In the genomic region with DNA sequence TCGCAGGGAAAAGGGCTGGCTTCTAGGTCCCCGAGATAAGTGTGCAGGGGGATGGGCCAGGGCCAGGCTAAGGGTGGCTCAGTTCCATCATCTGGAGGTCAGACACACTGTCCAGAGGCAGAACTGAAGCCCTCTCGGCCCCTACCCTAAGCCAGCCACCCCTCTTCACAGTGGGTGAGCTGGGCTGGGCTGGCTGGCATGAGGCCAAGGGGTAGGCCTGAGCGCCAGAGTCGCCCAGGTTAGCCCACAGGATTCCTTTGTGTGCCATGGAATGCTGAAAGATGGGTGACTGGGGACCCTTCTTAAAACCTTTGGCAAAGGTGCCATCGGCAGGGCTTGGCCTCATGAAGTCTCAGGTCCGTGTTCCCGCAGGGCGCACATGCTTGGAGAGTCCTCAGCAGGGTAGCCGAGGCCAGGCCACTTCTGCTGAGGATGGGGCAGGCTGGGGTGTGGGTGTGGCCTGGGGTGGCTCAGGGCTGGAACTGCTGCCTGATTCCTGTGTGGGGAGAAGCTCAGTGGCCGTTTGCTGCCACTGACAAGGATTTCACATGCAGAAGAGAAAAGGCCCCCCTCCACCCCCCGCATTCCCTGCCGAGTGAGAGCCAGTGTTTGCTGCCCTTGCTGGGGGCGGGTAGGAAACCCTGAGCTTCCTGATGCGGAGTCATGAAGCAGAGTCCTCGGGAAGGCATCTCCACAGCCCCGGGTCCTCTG, we compare ENCODE assay signal across 15 cellular contexts. TPM values are rescaled to one million over a fixed set of nuclear protein-coding genes. Genes with fewer than 3 reads are reported as not detected.
DNase-seq lines count a peak whose midpoint lies in the region; ATAC-seq and TF ChIP-seq lines count a peak whose summit lies in the region.
"Had no signal": no experiment of that assay in that cellular context is flagged by ENCODE, and none has a peak within 500 bp of the region (broad histone marks: within the 10 kb centered on the region; RNA-seq: fewer than 3 reads in every experiment).

No MANE protein-coding gene starts in this region.

- peaks cover 0 to 5% of the 10 kb centered on the region in 2 donors for H3K36me3 ChIP-seq in thyroid gland
- no peaks in the 10 kb centered on the region for H3K36me3 ChIP-seq in BE2C
- H3K36me3 ChIP-seq: colonic mucosa had no signal

- WGBS in thyroid gland, 2 donors = 41 to 55% methylated on average over 8 to 17 of the region's 17 CpGs

- H3K4me3 ChIP-seq in thyroid gland (replicated peaks in 1 of 3) (no peak overlapping the region), BE2C (ENCODE audit: low read depth, low read length) (no peak overlapping the region)
- H3K4me3 ChIP-seq: A549, colonic mucosa, Peyer's patch had no signal

- peak in 1 of 2 donors; percentile 41 for TF ChIP-seq POLR2A in thyroid gland (IDR thresholded peaks at IDR 0.05)

- H3K36me3 Mint-ChIP-seq in activated naive CD4-positive, alpha-beta T cell treated with anti-CD3 and anti-CD28 coated beads, Interleukin-2, amount 10 ng/mL, durations not matched to agents 7 days and 5 days = peaks cover 30% of the 10 kb centered on the region
- H3K36me3 Mint-ChIP-seq in activated naive CD4-positive, alpha-beta T cell treated with anti-CD3 and anti-CD28 coated beads for 36 hours (ENCODE audit: low read depth) = peaks cover 9% of the 10 kb centered on the region

- intact Hi-C loops in activated naive CD4-positive, alpha-beta T cell treated with anti-CD3 and anti-CD28 coated beads for 36 hours (cut with micrococcal nuclease) = loop anchor here (10.0 kb wide), 1 partner anchor 346 kb away; no protein-coding TSS in a partner anchor
- intact Hi-C loops in thyroid gland (cut with DNase I) = no loop called here

- in situ Hi-C loops in GM13977 (cut with MboI; ENCODE audit: low pct_unique_long_range_greater_than_20kb, low sequenced_read_pairs, unreplicated experiment) = no loop called here

- H3K27ac Mint-ChIP-seq in activated naive CD4-positive, alpha-beta T cell treated with anti-CD3 and anti-CD28 coated beads, Interleukin-2, amount 10 ng/mL, durations not matched to agents 7 days and 5 days = peak overlapping the region; percentile 28
- H3K27ac Mint-ChIP-seq in activated naive CD4-positive, alpha-beta T cell treated with anti-CD3 and anti-CD28 coated beads for 36 hours = no peak overlapping the region
- H3K27ac Mint-ChIP-seq: immature natural killer cell had no signal

- CTCF ChIA-PET in activated naive CD4-positive, alpha-beta T cell treated with anti-CD3 and anti-CD28 coated beads, Interleukin-2, amount 10 ng/mL, durations not matched to agents 7 days and 5 days (lab: Charles Lee) = interaction anchor here (1.3 kb wide), 1 partner anchor 11 kb away, joined by 3 read pairs; no protein-coding TSS in a partner anchor
- CTCF ChIA-PET in activated naive CD4-positive, alpha-beta T cell treated with anti-CD3 and anti-CD28 coated beads for 36 hours (lab: Charles Lee) = interaction anchor here (0.9 to 1.1 kb wide), 3 partner anchors 11 to 280 kb away, joined by 3 to 4 read pairs (median 3); no protein-coding TSS in a partner anchor

- H3K4me1 ChIP-seq in thyroid gland (peaks cover 30 to 50% of the 10 kb centered on the region in 2 donors), BE2C (no peaks in the 10 kb centered on the region)
- H3K4me1 ChIP-seq: colonic mucosa had no signal

- H3K9me3 ChIP-seq in thyroid gland (no peaks in the 10 kb centered on the region), BE2C (no peaks in the 10 kb centered on the region)
- H3K9me3 ChIP-seq: A549, colonic mucosa, Peyer's patch had no signal

- peak overlapping the region; percentile 50 for H3K27ac ChIP-seq in cingulate gyrus (ENCODE audit: low read depth, low read length)
- peak overlapping the region; percentile 66 to 90 (median 78) for H3K27ac ChIP-seq in thyroid gland
- H3K27ac ChIP-seq: colonic mucosa, Peyer's patch had no signal

- peaks cover 17% of the 10 kb centered on the region for H3K4me1 Mint-ChIP-seq in activated naive CD4-positive, alpha-beta T cell treated with anti-CD3 and anti-CD28 coated beads, Interleukin-2, amount 10 ng/mL, durations not matched to agents 7 days and 5 days
- peaks cover 16% of the 10 kb centered on the region for H3K4me1 Mint-ChIP-seq in activated naive CD4-positive, alpha-beta T cell treated with anti-CD3 and anti-CD28 coated beads for 36 hours (ENCODE audit: low read depth)

- no peak for TF ChIP-seq CTCF in thyroid gland (IDR thresholded peaks at IDR 0.05)
- TF ChIP-seq CTCF in BE2C (IDR thresholded peaks at IDR 0.05; ENCODE audit: low read depth, low read length) = no peak
- TF ChIP-seq CTCF in GM13977 (IDR thresholded peaks at IDR 0.05; ENCODE audit: extremely low read depth, insufficient read depth, missing control alignments) = no peak

- H3K4me3 Mint-ChIP-seq in activated naive CD4-positive, alpha-beta T cell treated with anti-CD3 and anti-CD28 coated beads, Interleukin-2, amount 10 ng/mL, durations not matched to agents 7 days and 5 days = no peak overlapping the region
- H3K4me3 Mint-ChIP-seq in activated naive CD4-positive, alpha-beta T cell treated with anti-CD3 and anti-CD28 coated beads for 36 hours = no peak overlapping the region
- H3K4me3 Mint-ChIP-seq: immature natural killer cell had no signal

- H3K9me3 Mint-ChIP-seq in activated naive CD4-positive, alpha-beta T cell treated with anti-CD3 and anti-CD28 coated beads, Interleukin-2, amount 10 ng/mL, durations not matched to agents 7 days and 5 days = no peaks in the 10 kb centered on the region
- H3K9me3 Mint-ChIP-seq in activated naive CD4-positive, alpha-beta T cell treated with anti-CD3 and anti-CD28 coated beads for 36 hours = no peaks in the 10 kb centered on the region
- H3K9me3 Mint-ChIP-seq: immature natural killer cell had no signal

- no peak for DNase-seq in activated naive CD4-positive, alpha-beta T cell treated with anti-CD3 and anti-CD28 coated beads, Interleukin-2, amount 10 ng/mL, durations not matched to agents 7 days and 5 days
- DNase-seq in activated naive CD4-positive, alpha-beta T cell treated with anti-CD3 and anti-CD28 coated beads for 36 hours = no peak
- DNase-seq in medulla oblongata (ENCODE audit: extremely low spot score) (peak; percentile 41), thyroid gland (peak; percentile 88 to 89), BE2C (no peak), GM13977 (ENCODE audit: low spot score) (no peak)
- DNase-seq: colonic mucosa, immature natural killer cell, NCI-H345, T-helper 9 cell had no signal

- H3K27me3 ChIP-seq in thyroid gland (no peaks in the 10 kb centered on the region), BE2C (no peaks in the 10 kb centered on the region)
- H3K27me3 ChIP-seq: colonic mucosa, Peyer's patch had no signal

- H3K27me3 Mint-ChIP-seq in activated naive CD4-positive, alpha-beta T cell treated with anti-CD3 and anti-CD28 coated beads, Interleukin-2, amount 10 ng/mL, durations not matched to agents 7 days and 5 days = no peaks in the 10 kb centered on the region
- H3K27me3 Mint-ChIP-seq in activated naive CD4-positive, alpha-beta T cell treated with anti-CD3 and anti-CD28 coated beads for 36 hours (ENCODE audit: low read depth) = no peaks in the 10 kb centered on the region

- no peak for ATAC-seq in HG02885 (IDR thresholded peaks at IDR 0.05; ENCODE audit: poor library complexity, unreplicated experiment)
- ATAC-seq: activated naive CD4-positive, alpha-beta T cell treated with anti-CD3 and anti-CD28 coated beads, Interleukin-2, amount 50 U/mL, for 72 hours had no signal

RNA-seq across cellular contexts. Expression of a gene that starts 24.5 kb away (rescaled TPM):
- total RNA-seq in activated naive CD4-positive, alpha-beta T cell treated with anti-CD3 and anti-CD28 coated beads for 36 hours = 1 to 10 TPM; 6.6 to 7.3 TPM
- total RNA-seq in thyroid gland = 10 to 100 TPM in 3 of 4 donors, 1 to 10 TPM in 1; 5.0 to 14.2 (median 12.7) TPM
- 16.4 TPM for polyA plus RNA-seq in BE2C (2012; ENCODE audit: insufficient read depth, insufficient read length, low read depth)

RNA-seq across cellular contexts. Expression of a gene that starts 45.4 kb away (rescaled TPM):
- total RNA-seq in activated naive CD4-positive, alpha-beta T cell treated with anti-CD3 and anti-CD28 coated beads for 36 hours = 10 to 100 TPM; 72.3 to 76.5 TPM
- 100 to 1,000 TPM; 132 to 279 (median 179) TPM for total RNA-seq in thyroid gland
- 192 TPM for polyA plus RNA-seq in BE2C (2012; ENCODE audit: insufficient read depth, insufficient read length, low read depth)

Comparison
In these comparisons a context has a peak if more than half of its experiments do, and no peak if none do; other contexts are left out.
1. DNase-seq: peak in medulla oblongata (single experiment) and thyroid gland (2 of 2); none in activated naive CD4-positive, alpha-beta T cell treated with anti-CD3 and anti-CD28 coated beads, Interleukin-2, amount 10 ng/mL, durations not matched to agents 7 days and 5 days (single experiment), activated naive CD4-positive, alpha-beta T cell treated with anti-CD3 and anti-CD28 coated beads for 36 hours (single experiment), BE2C (single experiment) and GM13977 (single experiment).